In the genomic region with DNA sequence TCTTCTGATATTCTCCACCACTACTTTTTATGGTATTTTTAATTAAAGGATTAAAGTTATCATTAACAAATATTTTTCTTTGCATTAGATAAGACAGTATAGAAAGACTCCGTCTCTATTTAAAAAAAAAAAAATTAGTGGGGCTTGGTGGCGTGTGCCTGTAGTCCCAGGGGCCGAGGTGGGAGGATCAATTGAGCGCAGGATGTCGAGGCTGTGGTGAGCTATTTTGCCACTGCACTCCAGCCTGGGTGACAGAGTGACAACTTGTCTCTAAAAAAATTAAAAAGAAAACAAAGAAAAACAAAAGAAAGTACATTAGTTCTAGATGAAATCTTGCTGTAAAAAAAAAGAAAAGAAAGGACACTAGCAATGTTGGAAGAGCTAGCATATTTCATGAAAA, we compare ENCODE assay signal across 17 cellular contexts.
"Had no signal": no experiment of that assay in that cellular context is flagged by ENCODE, and none has a peak within 500 bp of the region (broad histone marks: within the 10 kb centered on the region; RNA-seq: fewer than 3 reads in every experiment).

No MANE protein-coding gene starts in this region.

- H3K9me3 Mint-ChIP-seq: natural killer cell treated with Interleukin-12 subunit alpha and Interleukin-12 subunit beta and Interleukin-15 and Interleukin-18, amount 100 ng/mL, for 72 hours had no signal

- H3K4me3 ChIP-seq: coronary artery, right lobe of liver, SJCRH30, thoracic aorta, upper lobe of left lung had no signal

- H3K27ac Mint-ChIP-seq: natural killer cell treated with Interleukin-12 subunit alpha and Interleukin-12 subunit beta and Interleukin-15 and Interleukin-18, amount 100 ng/mL, for 72 hours had no signal

- DNase-seq: activated CD4-positive, alpha-beta T cell treated with anti-CD3 and anti-CD28 coated beads for 48 hours; aorta; brain microvascular endothelial cell; foreskin keratinocyte; glutamatergic neuron; hippocampal formation; left cardiac atrium; mesenchymal stem cell; right lobe of liver; SJCRH30; small intestine; stimulated activated CD4-positive, alpha-beta T cell treated with anti-CD3 and anti-CD28 coated beads, Interleukin-4, amount 100 ng/mL, for 1 hour; upper lobe of left lung had no signal

- ATAC-seq: foreskin keratinocyte; left cardiac atrium; natural killer cell treated with Interleukin-12 subunit alpha and Interleukin-12 subunit beta and Interleukin-15 and Interleukin-18, amount 100 ng/mL, for 72 hours; right lobe of liver had no signal

- H3K4me1 ChIP-seq: parathyroid adenoma, SJCRH30 had no signal

- H3K9me3 ChIP-seq: right lobe of liver, SJCRH30, thoracic aorta, upper lobe of left lung had no signal

- H3K27me3 ChIP-seq: brain microvascular endothelial cell, foreskin keratinocyte, right lobe of liver, SJCRH30, upper lobe of left lung had no signal

- H3K36me3 ChIP-seq: brain microvascular endothelial cell, right lobe of liver, SJCRH30, thoracic aorta, upper lobe of left lung had no signal

- H3K27ac ChIP-seq: brain microvascular endothelial cell, coronary artery, foreskin keratinocyte, parathyroid adenoma, right lobe of liver, SJCRH30, thoracic aorta, upper lobe of left lung had no signal

- H3K27me3 Mint-ChIP-seq: natural killer cell treated with Interleukin-12 subunit alpha and Interleukin-12 subunit beta and Interleukin-15 and Interleukin-18, amount 100 ng/mL, for 72 hours had no signal

- H3K4me3 Mint-ChIP-seq: natural killer cell treated with Interleukin-12 subunit alpha and Interleukin-12 subunit beta and Interleukin-15 and Interleukin-18, amount 100 ng/mL, for 72 hours had no signal

- H3K36me3 Mint-ChIP-seq: natural killer cell treated with Interleukin-12 subunit alpha and Interleukin-12 subunit beta and Interleukin-15 and Interleukin-18, amount 100 ng/mL, for 72 hours had no signal
